Comparison of ENCODE assay signal across 16 cellular contexts in genomic region chr6:9062581-9062980, GRCh38.
DNase-seq lines count a peak whose midpoint lies in the region; ATAC-seq and TF ChIP-seq lines count a peak whose summit lies in the region.
"Had no signal": no experiment of that assay in that cellular context is flagged by ENCODE, and none has a peak within 500 bp of the region (broad histone marks: within the 10 kb centered on the region; RNA-seq: fewer than 3 reads in every experiment).

No MANE protein-coding gene starts in this region.

- no peaks in the 10 kb centered on the region for H3K36me3 Mint-ChIP-seq in effector memory CD8-positive, alpha-beta T cell (ENCODE audit: insufficient read depth)
- no peaks in the 10 kb centered on the region for H3K36me3 Mint-ChIP-seq in activated CD4-positive, alpha-beta memory T cell treated with anti-CD3 and anti-CD28 coated beads for 36 hours
- H3K36me3 Mint-ChIP-seq: CD14-positive monocyte; CD8-positive, alpha-beta T cell had no signal

- POLR2A ChIA-PET in RWPE1 (lab: Yijun Ruan, JAX; ENCODE audit: low non-redundant PET): no interaction called here
- POLR2A ChIA-PET in activated CD4-positive, alpha-beta memory T cell treated with anti-CD3 and anti-CD28 coated beads for 36 hours (lab: Charles Lee): no interaction called here

- H3K27me3 ChIP-seq in foreskin keratinocyte: no peaks in the 10 kb centered on the region

- no peak overlapping the region for H3K4me3 Mint-ChIP-seq in effector memory CD8-positive, alpha-beta T cell
- H3K4me3 Mint-ChIP-seq in activated CD4-positive, alpha-beta memory T cell treated with anti-CD3 and anti-CD28 coated beads for 36 hours: no peak overlapping the region
- H3K4me3 Mint-ChIP-seq: CD14-positive monocyte; CD8-positive, alpha-beta T cell had no signal

- DNase-seq in NCI-H2196 treated with DMSO at 0.1 percent for 48 hours (lab: John Stamatoyannopoulos, UW; ENCODE audit: unreplicated experiment): peak; percentile 9
- DNase-seq in NCI-H2196 (lab: John Stamatoyannopoulos, UW; ENCODE audit: unreplicated experiment): no peak
- DNase-seq in NCI-H1105 (lab: John Stamatoyannopoulos, UW): peak; percentile 24
- no peak for DNase-seq in RWPE1 (ENCODE audit: low spot score)
- DNase-seq in foreskin keratinocyte: peak; percentile 8 to 29
- no peak for DNase-seq in effector memory CD8-positive, alpha-beta T cell
- DNase-seq in activated gamma-delta T cell (lab: John Stamatoyannopoulos, UW): no peak
- DNase-seq in activated CD4-positive, alpha-beta memory T cell treated with anti-CD3 and anti-CD28 coated beads for 36 hours: no peak
- DNase-seq: CD8-positive, alpha-beta T cell; COR-L47; DMS153; GF-D8 had no signal

- no peaks in the 10 kb centered on the region for H3K27me3 Mint-ChIP-seq in effector memory CD8-positive, alpha-beta T cell
- H3K27me3 Mint-ChIP-seq in activated CD4-positive, alpha-beta memory T cell treated with anti-CD3 and anti-CD28 coated beads for 36 hours: no peaks in the 10 kb centered on the region

- CTCF ChIA-PET in RWPE1 (lab: Yijun Ruan, JAX): interaction anchor here (1.1 kb wide), 1 partner anchor 21 kb away, joined by 5 read pairs; no protein-coding TSS in a partner anchor
- CTCF ChIA-PET in activated CD4-positive, alpha-beta memory T cell treated with anti-CD3 and anti-CD28 coated beads for 36 hours (lab: Charles Lee): no interaction called here

- H3K27ac ChIP-seq in RWPE1: peak overlapping the region; percentile 76
- H3K27ac ChIP-seq in foreskin keratinocyte: no peak overlapping the region
- H3K27ac ChIP-seq: 22Rv1, HL-60 had no signal

- TF ChIP-seq CTCF in RWPE1 (conservative IDR thresholded peaks at IDR 0.05; ENCODE audit: low read depth) (no peak), foreskin keratinocyte (conservative IDR thresholded peaks at IDR 0.05) (no peak)

- peaks cover 10 to 15% of the 10 kb centered on the region in 2 donors for H3K9me3 Mint-ChIP-seq in effector memory CD8-positive, alpha-beta T cell
- H3K9me3 Mint-ChIP-seq in activated CD4-positive, alpha-beta memory T cell treated with anti-CD3 and anti-CD28 coated beads for 36 hours: no peaks in the 10 kb centered on the region
- H3K9me3 Mint-ChIP-seq: CD8-positive, alpha-beta T cell had no signal

- intact Hi-C loops in activated CD4-positive, alpha-beta memory T cell treated with anti-CD3 and anti-CD28 coated beads for 36 hours (cut with micrococcal nuclease): no loop called here

- H3K4me1 Mint-ChIP-seq in effector memory CD8-positive, alpha-beta T cell (ENCODE audit: low read depth in 2 of 2): no peaks in the 10 kb centered on the region
- no peaks in the 10 kb centered on the region for H3K4me1 Mint-ChIP-seq in activated CD4-positive, alpha-beta memory T cell treated with anti-CD3 and anti-CD28 coated beads for 36 hours (ENCODE audit: low read depth)
- H3K4me1 Mint-ChIP-seq: CD14-positive monocyte had no signal

- no peak overlapping the region for H3K27ac Mint-ChIP-seq in effector memory CD8-positive, alpha-beta T cell
- no peak overlapping the region for H3K27ac Mint-ChIP-seq in activated CD4-positive, alpha-beta memory T cell treated with anti-CD3 and anti-CD28 coated beads for 36 hours
- H3K27ac Mint-ChIP-seq: CD14-positive monocyte; CD8-positive, alpha-beta T cell had no signal

- H3K4me1 ChIP-seq in foreskin keratinocyte: peaks cover 13% of the 10 kb centered on the region

- peak; percentile 15 for ATAC-seq in foreskin keratinocyte
- ATAC-seq in effector memory CD8-positive, alpha-beta T cell (replicated peaks): no peak
- ATAC-seq: CD8-positive, alpha-beta T cell; HCT116 had no signal

Comparison
In these comparisons a context has a peak if more than half of its experiments do, and no peak if none do; other contexts are left out.
1. DNase-seq: peak in NCI-H2196 treated with DMSO at 0.1 percent for 48 hours (single experiment), NCI-H1105 (single experiment) and foreskin keratinocyte (2 of 2); none in NCI-H2196 (single experiment), RWPE1 (single experiment), effector memory CD8-positive, alpha-beta T cell (0 of 3), activated gamma-delta T cell (single experiment) and activated CD4-positive, alpha-beta memory T cell treated with anti-CD3 and anti-CD28 coated beads for 36 hours (single experiment).